Comparison of ENCODE assay signal across 6 cellular contexts in the genomic region with DNA sequence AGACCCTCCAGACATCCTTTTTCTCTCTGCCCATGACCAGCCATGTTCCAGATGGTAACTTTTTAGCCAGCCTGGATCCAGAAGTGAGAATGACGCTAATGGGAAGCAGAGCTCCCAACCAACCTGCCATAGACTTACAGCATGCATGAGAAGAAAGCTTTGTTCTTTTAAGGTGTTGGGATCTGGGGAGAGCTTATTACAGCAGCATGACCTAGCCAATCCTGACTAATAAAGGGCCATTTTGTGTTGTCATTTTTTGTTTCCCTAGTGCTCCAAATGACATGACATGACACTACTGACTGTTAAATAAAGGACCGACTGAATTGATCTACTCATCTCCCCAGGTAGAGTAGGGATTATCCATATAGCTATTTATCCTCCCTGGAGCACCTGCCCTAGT.
"Had no signal": no experiment of that assay in that cellular context is flagged by ENCODE, and none has a peak within 500 bp of the region (broad histone marks: within the 10 kb centered on the region; RNA-seq: fewer than 3 reads in every experiment).

No MANE protein-coding gene starts in this region.

- H3K4me3 ChIP-seq: GM23338 had no signal

- H3K27ac ChIP-seq: HL-60 had no signal

- ATAC-seq: GM23338 had no signal

- H3K4me2 ChIP-seq: GM23338 had no signal

- H2AFZ ChIP-seq: GM23338 had no signal

- H3K27ac Mint-ChIP-seq: GM23338, H9 had no signal

- DNase-seq: H9, HCEC 1CT, IMR-90, KBM-7 had no signal

- H3K9me3 Mint-ChIP-seq: GM23338, H9 had no signal

- H3K4me3 Mint-ChIP-seq: GM23338, H9 had no signal
